Comparison of ENCODE assay signal across 8 cellular contexts in the genomic region with DNA sequence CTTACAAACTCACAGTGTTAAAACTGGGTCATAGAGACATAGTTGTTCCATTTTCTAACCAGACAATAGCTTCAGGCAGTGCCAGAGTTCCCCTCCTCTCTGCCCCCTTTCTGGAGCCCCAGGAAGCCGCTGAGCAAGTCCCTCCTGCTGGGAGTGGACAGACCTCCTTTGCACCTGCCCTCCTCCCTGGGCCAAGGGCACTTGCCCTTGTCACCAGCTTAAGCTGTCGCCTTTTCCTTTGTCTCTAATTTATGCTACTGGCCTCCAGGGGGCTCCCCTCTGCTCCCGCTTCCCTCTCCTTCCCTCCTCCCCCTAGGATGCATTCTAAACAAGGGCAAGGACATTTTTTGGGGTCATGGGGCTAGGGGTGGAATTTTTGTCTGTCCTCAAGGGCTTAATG.
DNase-seq lines count a peak whose midpoint lies in the region; ATAC-seq and TF ChIP-seq lines count a peak whose summit lies in the region.

No MANE protein-coding gene starts in this region.

- no peak for ATAC-seq in HG02852 (IDR thresholded peaks at IDR 0.05; ENCODE audit: unreplicated experiment)

- in situ Hi-C loops in SK-MEL-5 (cut with HindIII; ENCODE audit: low pct_unique_long_range_greater_than_20kb, low sequenced_read_pairs), result no loop called here

- DNase-seq in NCI-H1092 treated with DMSO at 0.1 percent for 48 hours (lab: John Stamatoyannopoulos, UW), result peak; percentile 28
- DNase-seq in NCI-H1092 (lab: John Stamatoyannopoulos, UW), result no peak
- DNase-seq in HFF-Myc (ENCODE audit: extremely low read depth, low read depth), result no peak
- peak; percentile 35 for DNase-seq in SK-MEL-5 (ENCODE audit: low read depth, low spot score)
- DNase-seq in islet precursor cell, result peak; percentile 71
- DNase-seq in activated CD8-positive, alpha-beta memory T cell treated with anti-CD3 and anti-CD28 coated beads, Interleukin-2, amount 50 U/mL, for 4 hours, result no peak
- no peak for DNase-seq in NCI-H187 treated with DMSO at 0.1 percent for 48 hours (lab: John Stamatoyannopoulos, UW)

- TF ChIP-seq CTCF in HFF-Myc (IDR thresholded peaks at IDR 0.05; ENCODE audit: low read depth, low read length, missing control alignments), result peak; percentile 70

- H3K4me3 ChIP-seq in HFF-Myc (replicated peaks; ENCODE audit: low read depth, low read length), result no peak overlapping the region

Comparison
In these comparisons a context has a peak if more than half of its experiments do, and no peak if none do; other contexts are left out.
1. DNase-seq: peak in NCI-H1092 treated with DMSO at 0.1 percent for 48 hours (single experiment), SK-MEL-5 (single experiment) and islet precursor cell (single experiment); none in NCI-H1092 (single experiment), HFF-Myc (single experiment), activated CD8-positive, alpha-beta memory T cell treated with anti-CD3 and anti-CD28 coated beads, Interleukin-2, amount 50 U/mL, for 4 hours (single experiment) and NCI-H187 treated with DMSO at 0.1 percent for 48 hours (single experiment).